In the genomic region with DNA sequence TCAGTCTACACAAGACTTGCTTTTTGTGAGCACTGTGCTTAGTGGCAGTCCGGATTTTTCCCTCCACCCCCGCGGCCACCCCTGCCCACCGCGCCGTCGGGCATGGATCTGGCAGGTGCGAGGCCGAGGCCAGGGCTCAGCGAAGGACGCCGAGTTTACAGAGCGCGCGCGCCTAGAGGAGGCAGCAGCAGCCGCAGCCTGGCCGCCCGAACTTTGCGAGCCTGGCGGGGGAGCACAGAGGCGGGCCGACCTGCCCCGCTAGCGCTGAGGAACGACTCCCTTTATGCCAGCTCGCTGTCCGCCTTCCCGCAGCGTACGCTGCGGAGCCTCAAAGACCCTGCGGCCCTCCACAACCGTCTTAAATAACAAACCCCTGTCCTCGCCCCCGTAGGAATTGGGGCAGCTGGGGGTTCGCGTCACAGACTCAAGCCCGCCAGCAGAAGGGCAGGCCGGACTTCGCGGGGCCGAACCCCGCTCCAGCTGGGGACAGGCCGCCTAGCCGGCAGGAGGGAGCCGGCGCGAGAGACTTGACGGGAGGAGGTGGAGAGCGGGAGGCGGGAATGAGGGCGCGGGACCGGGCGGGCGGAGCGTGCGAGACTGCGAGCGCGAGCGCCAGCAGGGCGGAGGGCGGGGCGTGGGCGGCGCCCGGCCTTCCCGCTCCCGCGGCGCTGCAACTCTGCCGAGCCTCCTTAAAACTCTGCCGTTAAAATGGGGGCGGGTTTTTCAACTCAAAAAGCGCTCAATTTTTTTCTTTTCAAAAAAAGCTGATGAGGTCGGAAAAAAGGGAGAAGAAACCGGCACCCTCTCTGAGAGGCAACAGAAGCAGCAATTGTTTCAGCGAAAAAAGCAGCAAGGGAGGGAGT, we compare ENCODE assay signal across 8 cellular contexts. TPM values are rescaled to one million over a fixed set of nuclear protein-coding genes. Genes with fewer than 3 reads are reported as not detected.
DNase-seq lines count a peak whose midpoint lies in the region; ATAC-seq and TF ChIP-seq lines count a peak whose summit lies in the region.

No MANE protein-coding gene starts in this region.

- H3K36me3 Mint-ChIP-seq in T-cell, result no peaks in the 10 kb centered on the region

- TF ChIP-seq CTCF in GM12872 (IDR thresholded peaks at IDR 0.05; ENCODE audit: insufficient read depth, low read depth, low read length), result peak; percentile 32; the same call in 2 of the 3 replicates
- peak; percentile 43 for TF ChIP-seq CTCF in psoas muscle (IDR thresholded peaks at IDR 0.05)
- peak in 3 of 4 experiments; percentile 44 to 70 (median 57) for TF ChIP-seq CTCF in uterus (IDR thresholded peaks at IDR 0.05)

- peak; percentile 59 for ATAC-seq in HG02763 (IDR thresholded peaks at IDR 0.05; ENCODE audit: unreplicated experiment)
- peak; percentile 83 to 90 (median 87) for ATAC-seq in T-cell (replicated peaks in 1 of 4)
- peak; percentile 96 for ATAC-seq in left ventricle myocardium superior
- ATAC-seq in psoas muscle, result peak; percentile 90 to 93 (median 90)

- H3K4me1 ChIP-seq in psoas muscle, result peaks cover 14% of the 10 kb centered on the region
- H3K4me1 ChIP-seq in uterus, result no peaks in the 10 kb centered on the region

- WGBS in psoas muscle, 3 donors, result 0% methylated on average over 79 to 80 of the region's 80 CpGs

- CTCF ChIA-PET in T-cell (lab: Charles Lee), result interaction anchor here (0.5 to 3.6 kb wide), 6 partner anchors 8 to 1667 kb away, joined by 3 to 26 read pairs (median 12); a partner anchor contains a TSS

- no peaks in the 10 kb centered on the region for H3K9me3 ChIP-seq in psoas muscle
- no peaks in the 10 kb centered on the region for H3K9me3 ChIP-seq in uterus

- DNase-seq in NCI-H1436 (lab: John Stamatoyannopoulos, UW) (peak; percentile 89), T-cell (peak; percentile 64 to 84 (median 74)), amniotic stem cell (lab: John Stamatoyannopoulos, UW) (peak; percentile 87), left ventricle myocardium superior (peak; percentile 96), psoas muscle (peak; percentile 91 to 94), uterus (peak; percentile 89 to 90)

- no peaks in the 10 kb centered on the region for H3K36me3 ChIP-seq in psoas muscle (ENCODE audit: insufficient read depth in 1 of 2, low read depth in 1 of 2)
- no peaks in the 10 kb centered on the region for H3K36me3 ChIP-seq in uterus

- TF ChIP-seq POLR2A in uterus (IDR thresholded peaks at IDR 0.05), result peak; percentile 59 to 77

- H3K27me3 Mint-ChIP-seq in T-cell, result no peaks in the 10 kb centered on the region

- intact Hi-C loops in left ventricle myocardium superior (cut with micrococcal nuclease), result no loop called here
- intact Hi-C loops in psoas muscle (cut with DNase I), result loop anchor here in 1 of 2 donors (10.0 kb wide), 1 partner anchor 193 kb away; no protein-coding TSS in a partner anchor
- intact Hi-C loops in uterus (cut with DNase I; ENCODE audit: low total_unique reads), result no loop called here

- H3K27ac ChIP-seq in psoas muscle (peak overlapping the region; percentile 99), uterus (peak overlapping the region; percentile 99)

- peaks cover 25 to 31% (median 27%) of the 10 kb centered on the region in 3 donors for H3K4me1 Mint-ChIP-seq in T-cell

- peak overlapping the region; percentile 87 to 91 for H3K27ac Mint-ChIP-seq in T-cell

- H3K4me3 Mint-ChIP-seq in T-cell, result peak overlapping the region; percentile 96 to 98 (median 98)

- POLR2A ChIA-PET in T-cell (lab: Charles Lee), result interaction anchor here in 1 of 2 donors (0.6 to 3.1 kb wide), 3 partner anchors 8 to 11 kb away, joined by 3 to 23 read pairs (median 4); a partner anchor contains a TSS

- H3K27me3 ChIP-seq in psoas muscle (ENCODE audit: insufficient read depth in 3 of 3, low read length in 2 of 3) (no peaks in the 10 kb centered on the region), uterus (peaks cover 0 to 4% of the 10 kb centered on the region in 2 donors)

- H3K4me3 ChIP-seq in psoas muscle (peak overlapping the region; percentile 89), uterus (peak overlapping the region; percentile 63 to 80)

- H3K9me3 Mint-ChIP-seq in T-cell, result no peaks in the 10 kb centered on the region

RNA-seq across cellular contexts. Expression of a gene that starts 1.8 kb away (rescaled TPM):
- total RNA-seq in T-cell, result 1 to 10 TPM; 3.2 to 7.1 (median 5.0) TPM
- 16.9 TPM for total RNA-seq in left ventricle myocardium superior
- 1 to 10 TPM; 3.5 to 7.4 (median 6.5) TPM for total RNA-seq in psoas muscle
- polyA plus RNA-seq in psoas muscle, result 10 to 100 TPM in 1 of 3 donors, 1 to 10 TPM in 2; 4.6 to 12.7 (median 7.8) TPM
- total RNA-seq in uterus, result 100 to 1,000 TPM in 1 of 4 donors, 10 to 100 TPM in 3; 13.4 to 103 (median 22.2) TPM

RNA-seq across cellular contexts. Expression of a gene that starts 8.2 kb away (rescaled TPM):
- 10 to 100 TPM; 34.6 to 57.8 (median 35.5) TPM for total RNA-seq in T-cell
- total RNA-seq in left ventricle myocardium superior, result 99.2 TPM
- 100 to 1,000 TPM in 3 of 4 donors, 10 to 100 TPM in 1; 84.0 to 120 (median 109) TPM for total RNA-seq in psoas muscle
- 100 to 1,000 TPM in 1 of 3 donors, 10 to 100 TPM in 2; 67.8 to 128 (median 71.8) TPM for polyA plus RNA-seq in psoas muscle
- 10 to 100 TPM; 34.1 to 77.2 (median 64.1) TPM for total RNA-seq in uterus

Comparison
In these comparisons a context has a peak if more than half of its experiments do, and no peak if none do; other contexts are left out.
1. Peak in every context shown above with its lines: DNase-seq, ATAC-seq, H3K4me3 ChIP-seq and H3K27ac ChIP-seq.